ENCODE assay signal across 12 cellular contexts in the genomic region with DNA sequence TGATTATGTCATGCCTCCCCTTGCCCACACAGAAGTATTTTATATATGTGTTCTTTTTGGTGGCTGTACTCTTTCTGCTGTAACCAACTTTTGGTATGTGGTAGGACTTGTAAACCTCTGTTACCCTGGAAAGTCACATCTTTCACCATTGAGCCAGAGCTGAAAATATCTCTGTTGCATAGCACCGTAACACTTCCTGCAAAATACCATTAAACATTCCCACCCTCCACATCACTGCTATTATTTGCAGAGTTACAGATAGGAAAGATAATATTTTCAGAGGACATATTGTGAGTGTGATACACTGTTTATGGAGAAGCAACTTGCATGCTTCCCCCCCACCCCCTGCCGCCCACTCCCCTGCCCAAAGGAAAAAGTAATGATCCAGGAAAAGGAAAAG. TPM values are rescaled to one million over a fixed set of nuclear protein-coding genes. Genes with fewer than 3 reads are reported as not detected.
A peak's percentile ranks its signal among the peaks of the same experiment; 100 is the strongest.
DNase-seq lines count a peak whose midpoint lies in the region; ATAC-seq and TF ChIP-seq lines count a peak whose summit lies in the region.
"Had no signal": no experiment of that assay in that cellular context is flagged by ENCODE, and none has a peak within 500 bp of the region (broad histone marks: within the 10 kb centered on the region; RNA-seq: fewer than 3 reads in every experiment).

No MANE protein-coding gene starts in this region.

- H3K4me3 ChIP-seq in cardiac fibroblast (replicated peaks in 1 of 2; ENCODE audit: low read depth in 2 of 2, low read length in 2 of 2) (no peak overlapping the region), tibial artery (no peak overlapping the region)
- H3K4me3 ChIP-seq: dorsolateral prefrontal cortex had no signal

- peak overlapping the region; percentile 25 for H3K27ac Mint-ChIP-seq in activated CD4-positive, alpha-beta T cell treated with anti-CD3 and anti-CD28 coated beads, Interleukin-2, amount 10 ng/mL, durations not matched to agents 7 days and 5 days
- H3K27ac Mint-ChIP-seq in activated CD4-positive, alpha-beta T cell treated with anti-CD3 and anti-CD28 coated beads for 36 hours, result no peak overlapping the region

- TF ChIP-seq CTCF in cardiac fibroblast (IDR thresholded peaks at IDR 0.05; ENCODE audit: low read depth, low read length) (no peak), tibial artery (IDR thresholded peaks at IDR 0.05) (no peak)

- ATAC-seq in activated CD4-positive, alpha-beta T cell treated with anti-CD3 and anti-CD28 coated beads for 36 hours, result no peak
- ATAC-seq in HG03097 (IDR thresholded peaks at IDR 0.05; ENCODE audit: low FRiP score, unreplicated experiment), result no peak

- peaks cover 65% of the 10 kb centered on the region for H3K36me3 Mint-ChIP-seq in activated CD4-positive, alpha-beta T cell treated with anti-CD3 and anti-CD28 coated beads, Interleukin-2, amount 10 ng/mL, durations not matched to agents 7 days and 5 days (ENCODE audit: low read depth)
- peaks cover 56% of the 10 kb centered on the region for H3K36me3 Mint-ChIP-seq in activated CD4-positive, alpha-beta T cell treated with anti-CD3 and anti-CD28 coated beads for 36 hours (ENCODE audit: low read depth)

- H3K36me3 ChIP-seq in tibial artery, result peaks cover 7 to 14% (median 14%) of the 10 kb centered on the region in 3 donors

- H3K4me1 Mint-ChIP-seq in activated CD4-positive, alpha-beta T cell treated with anti-CD3 and anti-CD28 coated beads, Interleukin-2, amount 10 ng/mL, durations not matched to agents 7 days and 5 days, result peaks cover 72% of the 10 kb centered on the region
- H3K4me1 Mint-ChIP-seq in activated CD4-positive, alpha-beta T cell treated with anti-CD3 and anti-CD28 coated beads for 36 hours, result peaks cover 73% of the 10 kb centered on the region

- peaks cover 0 to 55% (median 35%) of the 10 kb centered on the region in 4 donors for H3K4me1 ChIP-seq in tibial artery

- no peaks in the 10 kb centered on the region for H3K27me3 ChIP-seq in tibial artery
- H3K27me3 ChIP-seq: dorsolateral prefrontal cortex had no signal

- CTCF ChIA-PET in activated CD4-positive, alpha-beta T cell treated with anti-CD3 and anti-CD28 coated beads, Interleukin-2, amount 10 ng/mL, durations not matched to agents 7 days and 5 days (lab: Charles Lee), result interaction anchor here (0.6 to 1.7 kb wide), 4 partner anchors 13 to 766 kb away, joined by 3 to 4 read pairs (median 4); no protein-coding TSS in a partner anchor
- CTCF ChIA-PET in activated CD4-positive, alpha-beta T cell treated with anti-CD3 and anti-CD28 coated beads for 36 hours (lab: Charles Lee), result interaction anchor here (1.0 to 2.8 kb wide), 3 partner anchors 13 to 41 kb away, joined by 3 to 8 read pairs (median 3); no protein-coding TSS in a partner anchor

- H3K27me3 Mint-ChIP-seq in activated CD4-positive, alpha-beta T cell treated with anti-CD3 and anti-CD28 coated beads, Interleukin-2, amount 10 ng/mL, durations not matched to agents 7 days and 5 days, result no peaks in the 10 kb centered on the region
- no peaks in the 10 kb centered on the region for H3K27me3 Mint-ChIP-seq in activated CD4-positive, alpha-beta T cell treated with anti-CD3 and anti-CD28 coated beads for 36 hours

- no peaks in the 10 kb centered on the region for H3K9me3 Mint-ChIP-seq in activated CD4-positive, alpha-beta T cell treated with anti-CD3 and anti-CD28 coated beads, Interleukin-2, amount 10 ng/mL, durations not matched to agents 7 days and 5 days
- H3K9me3 Mint-ChIP-seq in activated CD4-positive, alpha-beta T cell treated with anti-CD3 and anti-CD28 coated beads for 36 hours (ENCODE audit: low read depth), result no peaks in the 10 kb centered on the region

- no peaks in the 10 kb centered on the region for H3K9me3 ChIP-seq in tibial artery

- peak overlapping the region; percentile 46 to 70 for H3K27ac ChIP-seq in tibial artery
- H3K27ac ChIP-seq: dorsolateral prefrontal cortex had no signal

- H3K4me3 Mint-ChIP-seq in activated CD4-positive, alpha-beta T cell treated with anti-CD3 and anti-CD28 coated beads, Interleukin-2, amount 10 ng/mL, durations not matched to agents 7 days and 5 days, result no peak overlapping the region
- no peak overlapping the region for H3K4me3 Mint-ChIP-seq in activated CD4-positive, alpha-beta T cell treated with anti-CD3 and anti-CD28 coated beads for 36 hours

- POLR2A ChIA-PET in activated CD4-positive, alpha-beta T cell treated with anti-CD3 and anti-CD28 coated beads, Interleukin-2, amount 10 ng/mL, durations not matched to agents 7 days and 5 days (lab: Charles Lee), result no interaction called here
- POLR2A ChIA-PET in activated CD4-positive, alpha-beta T cell treated with anti-CD3 and anti-CD28 coated beads for 36 hours (lab: Charles Lee), result interaction anchor here (0.5 to 0.6 kb wide), 2 partner anchors 24 to 57 kb away, joined by 3 to 7 read pairs; no protein-coding TSS in a partner anchor

- intact Hi-C loops in activated CD4-positive, alpha-beta T cell treated with anti-CD3 and anti-CD28 coated beads for 36 hours (cut with DNase I, micrococcal nuclease), result no loop called here
- intact Hi-C loops in tibial artery (cut with DNase I; ENCODE audit: low total_unique reads), result no loop called here

- no peak for DNase-seq in activated CD4-positive, alpha-beta T cell treated with anti-CD3 and anti-CD28 coated beads, Interleukin-2, amount 10 ng/mL, durations not matched to agents 7 days and 5 days
- DNase-seq in activated CD4-positive, alpha-beta T cell treated with anti-CD3 and anti-CD28 coated beads for 36 hours, result no peak
- DNase-seq in cardiac fibroblast (ENCODE audit: low read depth in 2 of 2) (peak; percentile 76 to 77), kidney tubule cell (ENCODE audit: low spot score) (peak; percentile 89), tibial artery (no peak), GF-D8 (lab: John Stamatoyannopoulos, UW) (no peak)
- no peak for DNase-seq in activated CD8-positive, alpha-beta memory T cell treated with anti-CD3 and anti-CD28 coated beads, Interleukin-2, amount 50 U/mL, for 48 hours
- DNase-seq: dorsolateral prefrontal cortex, KBM-7, NCI-H2227 treated with DMSO at 0.1 percent for 48 hours, SIG-M5 had no signal

RNA-seq across cellular contexts. Expression of a gene that starts 44.8 kb away (rescaled TPM):
- 100 to 1,000 TPM; 135 to 154 TPM for total RNA-seq in activated CD4-positive, alpha-beta T cell treated with anti-CD3 and anti-CD28 coated beads, Interleukin-2, amount 10 ng/mL, durations not matched to agents 7 days and 5 days
- 100 to 1,000 TPM; 122 to 148 TPM for total RNA-seq in activated CD4-positive, alpha-beta T cell treated with anti-CD3 and anti-CD28 coated beads for 36 hours

Comparison
In these comparisons a context has a peak if more than half of its experiments do, and no peak if none do; other contexts are left out.
1. DNase-seq: peak in cardiac fibroblast (2 of 2) and kidney tubule cell (single experiment); none in activated CD4-positive, alpha-beta T cell treated with anti-CD3 and anti-CD28 coated beads, Interleukin-2, amount 10 ng/mL, durations not matched to agents 7 days and 5 days (single experiment), activated CD4-positive, alpha-beta T cell treated with anti-CD3 and anti-CD28 coated beads for 36 hours (single experiment), tibial artery (0 of 2), GF-D8 (single experiment) and activated CD8-positive, alpha-beta memory T cell treated with anti-CD3 and anti-CD28 coated beads, Interleukin-2, amount 50 U/mL, for 48 hours (single experiment).